Comparison of ENCODE assay signal across 32 cellular contexts in the genomic region with DNA sequence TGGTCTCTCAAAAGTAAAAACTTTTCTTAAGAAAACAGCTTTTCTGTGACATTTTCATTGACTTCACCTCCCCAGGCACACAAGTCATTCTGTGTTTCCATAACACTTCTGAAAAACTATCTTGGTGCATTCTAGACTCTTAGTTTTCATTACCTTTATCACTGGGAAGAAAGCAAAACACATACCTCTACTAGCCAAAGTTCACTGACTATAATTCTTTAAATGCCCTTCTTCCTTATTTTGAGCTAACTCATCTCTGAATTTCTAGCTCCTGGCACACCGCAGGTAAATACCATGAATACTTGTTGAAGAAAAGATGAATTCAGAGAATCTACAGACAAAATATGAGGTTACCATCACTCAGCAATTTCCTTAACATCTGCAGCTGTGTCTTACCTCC.
"Had no signal": no experiment of that assay in that cellular context is flagged by ENCODE, and none has a peak within 500 bp of the region (broad histone marks: within the 10 kb centered on the region; RNA-seq: fewer than 3 reads in every experiment).

No MANE protein-coding gene starts in this region.

- DNase-seq: activated CD4-positive, alpha-beta memory T cell treated with anti-CD3 and anti-CD28 coated beads for 36 hours; activated CD4-positive, alpha-beta T cell treated with anti-CD3 and anti-CD28 coated beads for 36 hours; activated CD4-positive, alpha-beta T cell treated with anti-CD3 and anti-CD28 coated beads, Interleukin-2, amount 10 ng/mL, durations not matched to agents 24 days and 14 days; activated CD4-positive, CD25-positive, alpha-beta regulatory T cell; activated CD4-positive, CD25-positive, alpha-beta regulatory T cell treated with anti-CD3 and anti-CD28 coated beads, Interleukin-2, amount 50 U/mL, for 72 hours; activated CD8-positive, alpha-beta memory T cell treated with anti-CD3 and anti-CD28 coated beads, Interleukin-2, amount 10 ng/mL, durations not matched to agents 7 days and 5 days; activated CD8-positive, alpha-beta memory T cell treated with anti-CD3 and anti-CD28 coated beads, Interleukin-2, amount 50 U/mL, for 4 hours; activated CD8-positive, alpha-beta T cell treated with anti-CD3 and anti-CD28 coated beads, Interleukin-2, amount 10 ng/mL, durations not matched to agents 7 days and 5 days; activated effector memory CD4-positive, alpha-beta T cell treated with anti-CD3 and anti-CD28 coated beads, Interleukin-2, amount 50 U/mL, for 16 hours; activated naive CD4-positive, alpha-beta T cell treated with anti-CD3 and anti-CD28 coated beads for 36 hours; activated naive CD8-positive, alpha-beta T cell treated with anti-CD3 and anti-CD28 coated beads for 36 hours; activated naive CD8-positive, alpha-beta T cell treated with anti-CD3 and anti-CD28 coated beads, Interleukin-2, amount 50 U/mL, for 24 hours; activated T-cell treated with anti-CD3 and anti-CD28 coated beads, Interleukin-2, amount 50 U/mL, for 1 hour; adrenal gland; amygdala; aorta; body of pancreas; caudate nucleus; cortex of kidney; effector CD4-positive, alpha-beta T cell; effector memory CD8-positive, alpha-beta T cell; erythroblast; foreskin keratinocyte; gastrocnemius medialis; glutamatergic neuron; SW 1271; T-cell had no signal

- H3K27ac Mint-ChIP-seq: activated CD4-positive, alpha-beta memory T cell treated with anti-CD3 and anti-CD28 coated beads for 36 hours; activated CD4-positive, alpha-beta T cell treated with anti-CD3 and anti-CD28 coated beads for 36 hours; activated CD4-positive, alpha-beta T cell treated with anti-CD3 and anti-CD28 coated beads, Interleukin-2, amount 10 ng/mL, durations not matched to agents 24 days and 14 days; activated CD8-positive, alpha-beta memory T cell treated with anti-CD3 and anti-CD28 coated beads, Interleukin-2, amount 10 ng/mL, durations not matched to agents 7 days and 5 days; activated CD8-positive, alpha-beta T cell treated with anti-CD3 and anti-CD28 coated beads, Interleukin-2, amount 10 ng/mL, durations not matched to agents 7 days and 5 days; activated naive CD4-positive, alpha-beta T cell treated with anti-CD3 and anti-CD28 coated beads for 36 hours; activated naive CD4-positive, alpha-beta T cell treated with anti-CD3 and anti-CD28 coated beads, Interleukin-2, amount 50 U/mL, for 24 hours; activated naive CD8-positive, alpha-beta T cell treated with anti-CD3 and anti-CD28 coated beads for 36 hours; activated naive CD8-positive, alpha-beta T cell treated with anti-CD3 and anti-CD28 coated beads, Interleukin-2, amount 50 U/mL, for 24 hours; activated T-helper 2 cell treated with anti-CD3 and anti-CD28 coated beads, Interferon-gamma antibody, Interleukin-2, Interleukin-4, amounts not matched to agents 10 μg/mL and 5 μg/mL and 100 μg/mL, durations not matched to agents 14 hours and 24 hours and 36 hours; T-cell; T-helper 1 cell treated with Interleukin-12 subunit alpha and Interleukin-12 subunit beta and Interleukin-4 antibody, amounts not matched to agents 30 μg/mL and 1 μg/mL, for 36 hours; T-helper 2 cell treated with Interferon-gamma antibody and Interleukin-4, amounts not matched to agents 5 μg/mL and 100 μg/mL, for 36 hours had no signal

- H3K4me1 Mint-ChIP-seq: activated CD4-positive, alpha-beta T cell treated with anti-CD3 and anti-CD28 coated beads for 36 hours; activated CD4-positive, alpha-beta T cell treated with anti-CD3 and anti-CD28 coated beads, Interleukin-2, amount 10 ng/mL, durations not matched to agents 24 days and 14 days; activated CD8-positive, alpha-beta memory T cell treated with anti-CD3 and anti-CD28 coated beads, Interleukin-2, amount 10 ng/mL, durations not matched to agents 7 days and 5 days; activated naive CD4-positive, alpha-beta T cell treated with anti-CD3 and anti-CD28 coated beads, Interleukin-2, amount 50 U/mL, for 24 hours; activated naive CD8-positive, alpha-beta T cell treated with anti-CD3 and anti-CD28 coated beads for 36 hours; activated naive CD8-positive, alpha-beta T cell treated with anti-CD3 and anti-CD28 coated beads, Interleukin-2, amount 50 U/mL, for 24 hours; T-cell had no signal

- ATAC-seq: activated CD4-positive, alpha-beta T cell treated with anti-CD3 and anti-CD28 coated beads for 36 hours; activated CD8-positive, alpha-beta memory T cell treated with anti-CD3 and anti-CD28 coated beads, Interleukin-2, amount 10 ng/mL, durations not matched to agents 7 days and 5 days; activated CD8-positive, alpha-beta T cell treated with anti-CD3 and anti-CD28 coated beads, Interleukin-2, amount 10 ng/mL, durations not matched to agents 7 days and 5 days; activated naive CD8-positive, alpha-beta T cell treated with anti-CD3 and anti-CD28 coated beads, Interleukin-2, amount 50 U/mL, for 24 hours; body of pancreas; effector memory CD8-positive, alpha-beta T cell; foreskin keratinocyte; gastrocnemius medialis; T-cell had no signal

- H3K4me3 Mint-ChIP-seq: activated CD4-positive, alpha-beta memory T cell treated with anti-CD3 and anti-CD28 coated beads for 36 hours; activated CD4-positive, alpha-beta T cell treated with anti-CD3 and anti-CD28 coated beads for 36 hours; activated CD4-positive, alpha-beta T cell treated with anti-CD3 and anti-CD28 coated beads, Interleukin-2, amount 10 ng/mL, durations not matched to agents 24 days and 14 days; activated CD8-positive, alpha-beta memory T cell treated with anti-CD3 and anti-CD28 coated beads, Interleukin-2, amount 10 ng/mL, durations not matched to agents 7 days and 5 days; activated CD8-positive, alpha-beta T cell treated with anti-CD3 and anti-CD28 coated beads, Interleukin-2, amount 10 ng/mL, durations not matched to agents 7 days and 5 days; activated naive CD4-positive, alpha-beta T cell treated with anti-CD3 and anti-CD28 coated beads for 36 hours; activated naive CD4-positive, alpha-beta T cell treated with anti-CD3 and anti-CD28 coated beads, Interleukin-2, amount 50 U/mL, for 24 hours; activated naive CD8-positive, alpha-beta T cell treated with anti-CD3 and anti-CD28 coated beads for 36 hours; activated naive CD8-positive, alpha-beta T cell treated with anti-CD3 and anti-CD28 coated beads, Interleukin-2, amount 50 U/mL, for 24 hours; effector memory CD8-positive, alpha-beta T cell; T-cell; T-helper 1 cell treated with Interleukin-12 subunit alpha and Interleukin-12 subunit beta and Interleukin-4 antibody, amounts not matched to agents 30 μg/mL and 1 μg/mL, for 36 hours; T-helper 2 cell treated with Interferon-gamma antibody and Interleukin-4, amounts not matched to agents 5 μg/mL and 100 μg/mL, for 36 hours had no signal

- H3K9me3 ChIP-seq: adrenal gland, body of pancreas, esophagus muscularis mucosa, gastrocnemius medialis had no signal

- H3K9me3 Mint-ChIP-seq: activated CD4-positive, alpha-beta memory T cell treated with anti-CD3 and anti-CD28 coated beads for 36 hours; activated CD4-positive, alpha-beta T cell treated with anti-CD3 and anti-CD28 coated beads, Interleukin-2, amount 10 ng/mL, durations not matched to agents 24 days and 14 days; activated naive CD4-positive, alpha-beta T cell treated with anti-CD3 and anti-CD28 coated beads for 36 hours; activated naive CD4-positive, alpha-beta T cell treated with anti-CD3 and anti-CD28 coated beads, Interleukin-2, amount 50 U/mL, for 24 hours; activated naive CD8-positive, alpha-beta T cell treated with anti-CD3 and anti-CD28 coated beads for 36 hours; activated naive CD8-positive, alpha-beta T cell treated with anti-CD3 and anti-CD28 coated beads, Interleukin-2, amount 50 U/mL, for 24 hours; activated T-helper 2 cell treated with anti-CD3 and anti-CD28 coated beads, Interferon-gamma antibody, Interleukin-2, Interleukin-4, amounts not matched to agents 10 μg/mL and 5 μg/mL and 100 μg/mL, durations not matched to agents 14 hours and 24 hours and 36 hours; effector memory CD8-positive, alpha-beta T cell; T-cell; T-helper 1 cell treated with Interleukin-12 subunit alpha and Interleukin-12 subunit beta and Interleukin-4 antibody, amounts not matched to agents 30 μg/mL and 1 μg/mL, for 36 hours; T-helper 2 cell treated with Interferon-gamma antibody and Interleukin-4, amounts not matched to agents 5 μg/mL and 100 μg/mL, for 36 hours had no signal

- H3K27me3 Mint-ChIP-seq: activated CD4-positive, alpha-beta memory T cell treated with anti-CD3 and anti-CD28 coated beads for 36 hours; activated CD4-positive, alpha-beta T cell treated with anti-CD3 and anti-CD28 coated beads for 36 hours; activated CD4-positive, alpha-beta T cell treated with anti-CD3 and anti-CD28 coated beads, Interleukin-2, amount 10 ng/mL, durations not matched to agents 24 days and 14 days; activated CD8-positive, alpha-beta memory T cell treated with anti-CD3 and anti-CD28 coated beads, Interleukin-2, amount 10 ng/mL, durations not matched to agents 7 days and 5 days; activated naive CD4-positive, alpha-beta T cell treated with anti-CD3 and anti-CD28 coated beads, Interleukin-2, amount 50 U/mL, for 24 hours; activated naive CD8-positive, alpha-beta T cell treated with anti-CD3 and anti-CD28 coated beads for 36 hours; activated naive CD8-positive, alpha-beta T cell treated with anti-CD3 and anti-CD28 coated beads, Interleukin-2, amount 50 U/mL, for 24 hours; effector memory CD8-positive, alpha-beta T cell; T-cell had no signal
